Comparison of ENCODE assay signal across 11 cellular contexts in genomic region chr10:95360122-95360715, GRCh38.
DNase-seq lines count a peak whose midpoint lies in the region; ATAC-seq, FAIRE-seq and TF ChIP-seq lines count a peak whose summit lies in the region.
"Had no signal": no experiment of that assay in that cellular context is flagged by ENCODE, and none has a peak within 500 bp of the region (broad histone marks: within the 10 kb centered on the region; RNA-seq: fewer than 3 reads in every experiment).

No MANE protein-coding gene starts in this region.

- no peaks in the 10 kb centered on the region for H3K4me1 Mint-ChIP-seq in CD14-positive monocyte

- no peaks in the 10 kb centered on the region for H3K9me3 ChIP-seq in GM12878 (replicated peaks; ENCODE audit: control insufficient read depth, insufficient read depth, low read length)
- H3K9me3 ChIP-seq in parathyroid adenoma (ENCODE audit: control insufficient read depth, low read length) = no peaks in the 10 kb centered on the region

- H3K27ac ChIP-seq in GM12878 (ENCODE audit: control insufficient read depth, insufficient read depth) = no peak overlapping the region
- no peak overlapping the region for H3K27ac ChIP-seq in parathyroid adenoma

- BruUV-seq in GM12878 (replicated peaks; lab: Mats Ljungman, UMichigan) = no TSS peak

- H2AFZ ChIP-seq in GM12878 (ENCODE audit: control insufficient read depth, low read depth, low read length) (peak overlapping the region; percentile 48; the same call in 1 of the 2 replicates), parathyroid adenoma (peak overlapping the region; percentile 8)

- H3K27me3 Mint-ChIP-seq in CD14-positive monocyte (ENCODE audit: low read depth in 3 of 3) = peaks cover 2 to 6% (median 4%) of the 10 kb centered on the region in 3 donors

- no peak for FAIRE-seq in GM12878 (lab: Jason Lieb, UNC)

- H3K4me2 ChIP-seq in GM12878 (ENCODE audit: control insufficient read depth, insufficient read depth) (no peak overlapping the region), parathyroid adenoma (ENCODE audit: low read length) (no peak overlapping the region)

- CTCF ChIA-PET in GM12878 (lab: Yijun Ruan, JAX) = interaction anchor here (0.6 to 12.7 kb wide), 19 partner anchors 11 to 241 kb away, joined by 3 to 348 read pairs (median 5); no protein-coding TSS in a partner anchor

- TF ChIP-seq EP300 in GM12878 (IDR thresholded peaks at IDR 0.05; ENCODE audit: borderline replicate concordance in 1 of 2, control insufficient read depth in 1 of 2, low read depth in 2 of 2, low read length in 2 of 2) = no peak

- H3K27me3 ChIP-seq in GM12878 (replicated peaks in 1 of 2; ENCODE audit: control insufficient read depth in 2 of 2, insufficient read depth in 2 of 2, low read length in 1 of 2) (no peaks in the 10 kb centered on the region), parathyroid adenoma (ENCODE audit: control insufficient read depth, insufficient read depth, low read length) (no peaks in the 10 kb centered on the region)

- H3K36me3 ChIP-seq in GM12878 (ENCODE audit: control insufficient read depth in 2 of 2, insufficient read depth in 2 of 2, low read length in 1 of 2) (no peaks in the 10 kb centered on the region), parathyroid adenoma (ENCODE audit: control insufficient read depth, insufficient read depth, low read length) (no peaks in the 10 kb centered on the region)

- peak; percentile 78 for ATAC-seq in GM12878
- ATAC-seq: Panc1 had no signal

- no peak overlapping the region for H3K4me3 Mint-ChIP-seq in CD14-positive monocyte

- H3K4me1 ChIP-seq in GM12878 (ENCODE audit: control insufficient read depth, insufficient read depth, low read length) = peaks cover 10% of the 10 kb centered on the region; the same call in 1 of the 2 replicates
- H3K4me1 ChIP-seq in parathyroid adenoma = no peaks in the 10 kb centered on the region

- POLR2A ChIA-PET in GM12878 (lab: Charles Lee) = interaction anchor here (0.7 kb wide), 1 partner anchor 61 kb away, joined by 3 read pairs; no protein-coding TSS in a partner anchor

- no peaks in the 10 kb centered on the region for H4K20me1 ChIP-seq in GM12878 (ENCODE audit: control insufficient read depth, insufficient read depth)

- intact Hi-C loops in GM12878 (cut with micrococcal nuclease; ENCODE audit: unreplicated experiment) (no loop called here), CD14-positive monocyte (cut with micrococcal nuclease) (loop anchor here (5.0 kb wide), 2 partner anchors 113 to 228 kb away; no protein-coding TSS in a partner anchor)

- TF ChIP-seq POLR2A in GM12878 (IDR thresholded peaks at IDR 0.05; ENCODE audit: low read depth, low read length) = no peak

- H3K79me2 ChIP-seq in GM12878 (ENCODE audit: control insufficient read depth, insufficient read depth, low read length) (no peaks in the 10 kb centered on the region), parathyroid adenoma (no peaks in the 10 kb centered on the region)

- no peak for TF ChIP-seq RAD21 in GM12878 (IDR thresholded peaks at IDR 0.05; ENCODE audit: insufficient read depth, low read depth, low read length)

- SMC1A ChIA-PET in GM12878 (lab: Charles Lee; ENCODE audit: uncharacterized antibody, unreplicated experiment) = interaction anchor here (0.7 to 12.0 kb wide), 18 partner anchors 10 to 227 kb away, joined by 3 to 313 read pairs (median 5); partner anchors contain the start of gene PDLIM1

- DNase-seq in NCI-H2029 (lab: John Stamatoyannopoulos, UW) = peak; percentile 29
- DNase-seq in NCI-H2029 treated with DMSO at 0.1 percent for 48 hours (lab: John Stamatoyannopoulos, UW) = no peak
- DNase-seq in HT-29 (ENCODE audit: low spot score) = peak; percentile 31
- DNase-seq in GM12878 (ENCODE audit: low read depth, low spot score) = no peak
- no peak for DNase-seq in activated CD4-positive, CD25-positive, alpha-beta regulatory T cell (lab: John Stamatoyannopoulos, UW)
- DNase-seq in CD14-positive monocyte (ENCODE audit: low spot score) = no peak
- no peak for DNase-seq in Ammon's horn (ENCODE audit: low spot score)
- DNase-seq: ACHN; stimulated activated CD4-positive, alpha-beta T cell treated with anti-CD3 and anti-CD28 coated beads, Interleukin-2, amount 100 ng/mL, for 24 hours had no signal

- H3K4me3 ChIP-seq in GM12878 = no peak overlapping the region
- H3K4me3 ChIP-seq in parathyroid adenoma (ENCODE audit: low read depth, low read length) = no peak overlapping the region

- TF ChIP-seq CTCF in GM12878 (IDR thresholded peaks at IDR 0.05 in 2 of 3, conservative IDR thresholded peaks at IDR 0.05 in 1 of 3; ENCODE audit: control insufficient read depth in 2 of 3, extremely low read depth in 1 of 3, insufficient read depth in 1 of 3, low read depth in 3 of 3, low read length in 3 of 3) (no peak), parathyroid adenoma (IDR thresholded peaks at IDR 0.05) (no peak), CD14-positive monocyte (IDR thresholded peaks at IDR 0.05) (no peak)

- in situ Hi-C loops in GM12878 (cut with MboI) = loop anchor here (5.0 to 10.0 kb wide), 4 partner anchors 113 to 725 kb away; no protein-coding TSS in a partner anchor

- RAD21 ChIA-PET in GM12878 (lab: Charles Lee; ENCODE audit: unreplicated experiment) = interaction anchor here (0.6 to 9.3 kb wide), 11 partner anchors 14 to 226 kb away, joined by 3 to 185 read pairs (median 4); no protein-coding TSS in a partner anchor

- H3K27ac Mint-ChIP-seq in CD14-positive monocyte = no peak overlapping the region

- no peak overlapping the region for H3K9ac ChIP-seq in GM12878 (ENCODE audit: control insufficient read depth, insufficient read depth, low read length)
- H3K9ac ChIP-seq in parathyroid adenoma = no peak overlapping the region

- H3K9me3 Mint-ChIP-seq in CD14-positive monocyte = no peaks in the 10 kb centered on the region

- H3K36me3 Mint-ChIP-seq in CD14-positive monocyte = no peaks in the 10 kb centered on the region

TF ChIP-seq in GM12878, 131 proteins besides CTCF, POLR2A, EP300 and RAD21:
- TF ChIP-seq FOXM1 (IDR thresholded peaks at IDR 0.05; ENCODE audit: low read depth, low read length) = no peak

Comparison
In these comparisons a context has a peak if more than half of its experiments do, and no peak if none do; other contexts are left out.
1. DNase-seq: peak in NCI-H2029 (single experiment) and HT-29 (single experiment); none in NCI-H2029 treated with DMSO at 0.1 percent for 48 hours (single experiment), GM12878 (single experiment), activated CD4-positive, CD25-positive, alpha-beta regulatory T cell (0 of 4), CD14-positive monocyte (single experiment) and Ammon's horn (single experiment).